1 cellular context compared by ENCODE assay signal in the genomic region with DNA sequence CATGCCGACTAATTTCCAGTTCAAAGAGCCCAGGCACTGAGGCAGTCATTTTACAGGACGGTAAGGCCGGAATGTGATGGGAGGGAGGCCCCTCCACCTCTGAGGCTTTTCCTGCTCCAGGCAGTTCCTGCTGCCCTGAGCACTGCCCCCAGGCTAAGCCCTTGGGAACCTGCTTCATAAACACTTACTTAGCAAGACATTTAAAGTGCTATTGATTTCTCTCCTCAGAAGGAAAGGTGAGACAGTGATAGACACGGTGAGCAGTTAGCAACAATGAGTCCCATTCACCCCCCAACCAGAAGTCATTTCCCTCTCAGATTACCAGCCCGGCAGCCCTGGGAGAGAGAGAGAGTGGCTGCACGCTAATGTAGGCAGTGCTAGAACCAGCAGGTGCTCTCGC.
TF ChIP-seq lines count a peak whose summit lies in the region.

No MANE protein-coding gene starts in this region.

TF ChIP-seq in HEK293, 187 proteins besides CTCF, POLR2A, EP300 and RAD21 (continued from another document):
- no peak for TF ChIP-seq MEIS1 (CRISPR knock-in tag; IDR thresholded peaks at IDR 0.05; ENCODE audit: borderline replicate concordance)
- TF ChIP-seq, protein P1, sequence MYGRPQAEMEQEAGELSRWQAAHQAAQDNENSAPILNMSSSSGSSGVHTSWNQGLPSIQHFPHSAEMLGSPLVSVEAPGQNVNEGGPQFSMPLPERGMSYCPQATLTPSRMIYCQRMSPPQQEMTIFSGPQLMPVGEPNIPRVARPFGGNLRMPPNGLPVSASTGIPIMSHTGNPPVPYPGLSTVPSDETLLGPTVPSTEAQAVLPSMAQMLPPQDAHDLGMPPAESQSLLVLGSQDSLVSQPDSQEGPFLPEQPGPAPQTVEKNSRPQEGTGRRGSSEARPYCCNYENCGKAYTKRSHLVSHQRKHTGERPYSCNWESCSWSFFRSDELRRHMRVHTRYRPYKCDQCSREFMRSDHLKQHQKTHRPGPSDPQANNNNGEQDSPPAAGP (tag by site-specific recombination; IDR thresholded peaks at IDR 0.05) = no peak
- peak; percentile 37; the same call in 1 of the 2 replicates for TF ChIP-seq GLIS1 (tag by site-specific recombination; IDR thresholded peaks at IDR 0.05)
- TF ChIP-seq INSM2 (tag by site-specific recombination; IDR thresholded peaks at IDR 0.05) = no peak
- TF ChIP-seq ZNF211 (tag by site-specific recombination; IDR thresholded peaks at IDR 0.05; ENCODE audit: low read depth) = no peak
- peak; percentile 87 for TF ChIP-seq OSR2 (tag by site-specific recombination; IDR thresholded peaks at IDR 0.05)
- TF ChIP-seq PRDM1 (tag by site-specific recombination; IDR thresholded peaks at IDR 0.05) = 0 out of 2 replicates have a peak, but pooled peaks have one; percentile 11
TF ChIP-seq in HEK293: peak in this region for 8.
